Comparison of ENCODE assay signal across 2 cellular contexts in the genomic region with DNA sequence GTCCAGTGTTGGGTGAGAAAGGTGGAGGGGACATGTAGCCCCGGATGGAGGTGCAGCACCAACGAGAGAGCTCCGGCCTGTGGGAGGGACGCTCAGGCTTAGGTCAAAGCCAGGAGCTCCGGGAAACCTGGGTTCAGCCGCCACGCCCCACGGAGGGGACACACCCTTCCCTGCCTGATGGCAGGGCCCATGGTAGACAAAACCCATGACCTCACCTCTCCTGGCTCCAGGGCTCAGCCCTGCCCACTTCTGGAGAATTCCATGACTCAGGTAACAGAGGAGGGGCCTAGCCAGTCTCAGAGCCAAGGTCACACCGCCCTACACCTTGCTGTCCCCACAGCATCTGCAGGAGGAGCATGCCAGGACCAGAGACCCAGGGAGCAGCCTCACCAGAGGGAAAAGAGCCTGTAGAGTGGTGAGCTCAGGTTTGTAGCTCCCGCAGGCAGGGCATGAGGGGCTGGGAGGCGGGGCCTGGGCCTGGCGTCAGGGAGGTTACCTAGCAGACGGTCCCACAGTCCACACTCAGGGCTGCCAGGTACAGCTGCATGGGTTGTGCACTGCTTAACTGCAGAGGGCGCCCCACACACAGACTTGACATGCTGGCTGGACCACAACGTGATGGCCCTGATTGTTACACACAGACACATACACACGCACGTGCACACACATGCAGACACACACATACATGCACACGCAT.
TF ChIP-seq lines count a peak whose summit lies in the region.

No MANE protein-coding gene starts in this region.

TF ChIP-seq in GM23338, 12 proteins besides CTCF, POLR2A, EP300 and RAD21 (continued from another document):
- TF ChIP-seq, protein P1, sequence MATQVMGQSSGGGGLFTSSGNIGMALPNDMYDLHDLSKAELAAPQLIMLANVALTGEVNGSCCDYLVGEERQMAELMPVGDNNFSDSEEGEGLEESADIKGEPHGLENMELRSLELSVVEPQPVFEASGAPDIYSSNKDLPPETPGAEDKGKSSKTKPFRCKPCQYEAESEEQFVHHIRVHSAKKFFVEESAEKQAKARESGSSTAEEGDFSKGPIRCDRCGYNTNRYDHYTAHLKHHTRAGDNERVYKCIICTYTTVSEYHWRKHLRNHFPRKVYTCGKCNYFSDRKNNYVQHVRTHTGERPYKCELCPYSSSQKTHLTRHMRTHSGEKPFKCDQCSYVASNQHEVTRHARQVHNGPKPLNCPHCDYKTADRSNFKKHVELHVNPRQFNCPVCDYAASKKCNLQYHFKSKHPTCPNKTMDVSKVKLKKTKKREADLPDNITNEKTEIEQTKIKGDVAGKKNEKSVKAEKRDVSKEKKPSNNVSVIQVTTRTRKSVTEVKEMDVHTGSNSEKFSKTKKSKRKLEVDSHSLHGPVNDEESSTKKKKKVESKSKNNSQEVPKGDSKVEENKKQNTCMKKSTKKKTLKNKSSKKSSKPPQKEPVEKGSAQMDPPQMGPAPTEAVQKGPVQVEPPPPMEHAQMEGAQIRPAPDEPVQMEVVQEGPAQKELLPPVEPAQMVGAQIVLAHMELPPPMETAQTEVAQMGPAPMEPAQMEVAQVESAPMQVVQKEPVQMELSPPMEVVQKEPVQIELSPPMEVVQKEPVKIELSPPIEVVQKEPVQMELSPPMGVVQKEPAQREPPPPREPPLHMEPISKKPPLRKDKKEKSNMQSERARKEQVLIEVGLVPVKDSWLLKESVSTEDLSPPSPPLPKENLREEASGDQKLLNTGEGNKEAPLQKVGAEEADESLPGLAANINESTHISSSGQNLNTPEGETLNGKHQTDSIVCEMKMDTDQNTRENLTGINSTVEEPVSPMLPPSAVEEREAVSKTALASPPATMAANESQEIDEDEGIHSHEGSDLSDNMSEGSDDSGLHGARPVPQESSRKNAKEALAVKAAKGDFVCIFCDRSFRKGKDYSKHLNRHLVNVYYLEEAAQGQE (IDR thresholded peaks at IDR 0.05; ENCODE audit: unreplicated experiment), result no peak
- TF ChIP-seq CREB1 (CRISPR knock-in tag; IDR thresholded peaks at IDR 0.05; ENCODE audit: low read depth) (peak; percentile 29; the same call in 1 of the 2 replicates), ZNF114 (CRISPR knock-in tag; IDR thresholded peaks at IDR 0.05) (no peak), ZNF331 (CRISPR knock-in tag; IDR thresholded peaks at IDR 0.05; ENCODE audit: low read depth) (no peak)

TF ChIP-seq in GM12878, 131 proteins besides CTCF, POLR2A, EP300 and RAD21 (continued from another document):
- TF ChIP-seq, protein P2, sequence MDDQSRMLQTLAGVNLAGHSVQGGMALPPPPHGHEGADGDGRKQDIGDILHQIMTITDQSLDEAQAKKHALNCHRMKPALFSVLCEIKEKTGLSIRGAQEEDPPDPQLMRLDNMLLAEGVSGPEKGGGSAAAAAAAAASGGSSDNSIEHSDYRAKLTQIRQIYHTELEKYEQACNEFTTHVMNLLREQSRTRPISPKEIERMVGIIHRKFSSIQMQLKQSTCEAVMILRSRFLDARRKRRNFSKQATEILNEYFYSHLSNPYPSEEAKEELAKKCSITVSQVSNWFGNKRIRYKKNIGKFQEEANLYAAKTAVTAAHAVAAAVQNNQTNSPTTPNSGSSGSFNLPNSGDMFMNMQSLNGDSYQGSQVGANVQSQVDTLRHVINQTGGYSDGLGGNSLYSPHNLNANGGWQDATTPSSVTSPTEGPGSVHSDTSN (IDR thresholded peaks at IDR 0.05; ENCODE audit: insufficient replicate concordance, low read depth, low read length), result no peak
- TF ChIP-seq YY1 (IDR thresholded peaks at IDR 0.05; ENCODE audit: low read depth, low read length), result 0 out of 2 replicates have a peak, but pooled peaks have one; percentile 35
- TF ChIP-seq CEBPB (IDR thresholded peaks at IDR 0.05; ENCODE audit: borderline replicate concordance in 1 of 2, low read depth in 2 of 2, low read length in 2 of 2), result no peak
- no peak for TF ChIP-seq POLR2AphosphoS5 (IDR thresholded peaks at IDR 0.05; ENCODE audit: low read length)
- TF ChIP-seq SMC3 (IDR thresholded peaks at IDR 0.05; ENCODE audit: borderline replicate concordance, low read length), result peak; percentile 49
- TF ChIP-seq ZNF622 (IDR thresholded peaks at IDR 0.05), result no peak
- TF ChIP-seq, protein P3, sequence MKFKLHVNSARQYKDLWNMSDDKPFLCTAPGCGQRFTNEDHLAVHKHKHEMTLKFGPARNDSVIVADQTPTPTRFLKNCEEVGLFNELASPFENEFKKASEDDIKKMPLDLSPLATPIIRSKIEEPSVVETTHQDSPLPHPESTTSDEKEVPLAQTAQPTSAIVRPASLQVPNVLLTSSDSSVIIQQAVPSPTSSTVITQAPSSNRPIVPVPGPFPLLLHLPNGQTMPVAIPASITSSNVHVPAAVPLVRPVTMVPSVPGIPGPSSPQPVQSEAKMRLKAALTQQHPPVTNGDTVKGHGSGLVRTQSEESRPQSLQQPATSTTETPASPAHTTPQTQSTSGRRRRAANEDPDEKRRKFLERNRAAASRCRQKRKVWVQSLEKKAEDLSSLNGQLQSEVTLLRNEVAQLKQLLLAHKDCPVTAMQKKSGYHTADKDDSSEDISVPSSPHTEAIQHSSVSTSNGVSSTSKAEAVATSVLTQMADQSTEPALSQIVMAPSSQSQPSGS (IDR thresholded peaks at IDR 0.05; ENCODE audit: low read length), result no peak
- no peak for TF ChIP-seq YBX1 (IDR thresholded peaks at IDR 0.05)
- TF ChIP-seq DPF2 (IDR thresholded peaks at IDR 0.05), result no peak
- no peak for TF ChIP-seq ZBED1 (IDR thresholded peaks at IDR 0.05; ENCODE audit: borderline replicate concordance)
- peak; percentile 48 to 74; a peak in 3 of 4 replicates for TF ChIP-seq BHLHE40 (IDR thresholded peaks at IDR 0.05; ENCODE audit: borderline replicate concordance in 1 of 2, low read depth in 2 of 2, low read length in 1 of 2)
- TF ChIP-seq EZH2 (IDR thresholded peaks at IDR 0.05; ENCODE audit: borderline replicate concordance, control insufficient read depth, low read depth, low read length), result no peak
- TF ChIP-seq, protein P4, sequence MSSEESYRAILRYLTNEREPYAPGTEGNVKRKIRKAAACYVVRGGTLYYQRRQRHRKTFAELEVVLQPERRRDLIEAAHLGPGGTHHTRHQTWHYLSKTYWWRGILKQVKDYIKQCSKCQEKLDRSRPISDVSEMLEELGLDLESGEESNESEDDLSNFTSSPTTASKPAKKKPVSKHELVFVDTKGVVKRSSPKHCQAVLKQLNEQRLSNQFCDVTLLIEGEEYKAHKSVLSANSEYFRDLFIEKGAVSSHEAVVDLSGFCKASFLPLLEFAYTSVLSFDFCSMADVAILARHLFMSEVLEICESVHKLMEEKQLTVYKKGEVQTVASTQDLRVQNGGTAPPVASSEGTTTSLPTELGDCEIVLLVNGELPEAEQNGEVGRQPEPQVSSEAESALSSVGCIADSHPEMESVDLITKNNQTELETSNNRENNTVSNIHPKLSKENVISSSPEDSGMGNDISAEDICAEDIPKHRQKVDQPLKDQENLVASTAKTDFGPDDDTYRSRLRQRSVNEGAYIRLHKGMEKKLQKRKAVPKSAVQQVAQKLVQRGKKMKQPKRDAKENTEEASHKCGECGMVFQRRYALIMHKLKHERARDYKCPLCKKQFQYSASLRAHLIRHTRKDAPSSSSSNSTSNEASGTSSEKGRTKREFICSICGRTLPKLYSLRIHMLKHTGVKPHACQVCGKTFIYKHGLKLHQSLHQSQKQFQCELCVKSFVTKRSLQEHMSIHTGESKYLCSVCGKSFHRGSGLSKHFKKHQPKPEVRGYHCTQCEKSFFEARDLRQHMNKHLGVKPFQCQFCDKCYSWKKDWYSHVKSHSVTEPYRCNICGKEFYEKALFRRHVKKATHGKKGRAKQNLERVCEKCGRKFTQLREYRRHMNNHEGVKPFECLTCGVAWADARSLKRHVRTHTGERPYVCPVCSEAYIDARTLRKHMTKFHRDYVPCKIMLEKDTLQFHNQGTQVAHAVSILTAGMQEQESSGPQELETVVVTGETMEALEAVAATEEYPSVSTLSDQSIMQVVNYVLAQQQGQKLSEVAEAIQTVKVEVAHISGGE (CRISPR knock-in tag; IDR thresholded peaks at IDR 0.05), result no peak
- 0 out of 2 replicates have a peak, but pooled peaks have one; percentile 41 for TF ChIP-seq SMARCA5 (IDR thresholded peaks at IDR 0.05)
- no peak for TF ChIP-seq HDAC6 (IDR thresholded peaks at IDR 0.05; ENCODE audit: unreplicated experiment)
- no peak for TF ChIP-seq SPI1 (IDR thresholded peaks at IDR 0.05; ENCODE audit: borderline replicate concordance, insufficient read depth, low read depth, low read length)
- TF ChIP-seq SREBF2 (IDR thresholded peaks at IDR 0.05; ENCODE audit: low read length), result no peak
- peak; percentile 40 for TF ChIP-seq RUNX3 (IDR thresholded peaks at IDR 0.05; ENCODE audit: low read length)
- TF ChIP-seq SRF (IDR thresholded peaks at IDR 0.05; ENCODE audit: low read depth in 2 of 2, low read length in 2 of 2), result no peak
- TF ChIP-seq CREB1 (IDR thresholded peaks at IDR 0.05; ENCODE audit: low read depth), result no peak
